Comparison of ENCODE assay signal across 8 cellular contexts in the genomic region with DNA sequence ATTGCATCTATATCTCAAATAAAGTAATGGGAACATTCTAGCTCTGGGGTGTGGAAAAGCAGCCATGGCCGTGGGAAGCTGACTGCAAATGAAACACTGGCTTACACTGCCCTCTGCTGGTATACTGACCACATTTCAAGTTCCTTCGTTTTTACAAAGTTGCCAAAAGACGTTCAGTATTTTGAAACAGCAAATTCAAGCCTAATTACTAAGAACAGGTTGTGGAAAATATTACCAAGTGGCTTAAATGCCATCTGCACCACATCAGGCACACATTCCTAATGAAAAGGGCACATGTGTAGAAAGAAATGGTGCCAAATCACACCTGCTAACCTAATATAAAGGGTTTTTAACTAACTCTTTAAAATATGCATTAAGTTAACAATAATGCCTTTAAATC.
DNase-seq lines count a peak whose midpoint lies in the region; ATAC-seq, FAIRE-seq and TF ChIP-seq lines count a peak whose summit lies in the region.

No MANE protein-coding gene starts in this region.

- H3K27ac ChIP-seq in SK-N-MC, result no peak overlapping the region
- H3K27ac ChIP-seq in brain microvascular endothelial cell, result no peak overlapping the region

- DNase-seq in KBM-7 (peak; percentile 65), SK-N-MC (ENCODE audit: low read depth, low spot score) (peak; percentile 45), brain microvascular endothelial cell (peak; percentile 63), iPS-NIHi11 (ENCODE audit: low spot score) (peak; percentile 80), NCI-H1048 (lab: John Stamatoyannopoulos, UW) (no peak)
- DNase-seq in stimulated activated CD4-positive, alpha-beta T cell treated with anti-CD3 and anti-CD28 coated beads, Interleukin-12 subunit alpha, Interleukin-12 subunit beta, amount 100 ng/mL, for 24 hours (ENCODE audit: low read depth in 2 of 2), result peak; percentile 8 to 26

- H3K36me3 ChIP-seq in SK-N-MC (ENCODE audit: insufficient read depth, low read length) (no peaks in the 10 kb centered on the region), brain microvascular endothelial cell (replicated peaks) (no peaks in the 10 kb centered on the region)

- H3K4me3 ChIP-seq in SK-N-MC, result no peak overlapping the region
- no peak overlapping the region for H3K4me3 ChIP-seq in brain microvascular endothelial cell (ENCODE audit: low read depth, low read length)

- TF ChIP-seq CTCF in brain microvascular endothelial cell (IDR thresholded peaks at IDR 0.05; ENCODE audit: low read depth, low read length, missing control alignments), result peak; percentile 81

- no peak overlapping the region for H3K9ac ChIP-seq in SK-N-MC (ENCODE audit: insufficient read length)

- no peaks in the 10 kb centered on the region for H3K27me3 ChIP-seq in brain microvascular endothelial cell (replicated peaks)

- H3K9me3 ChIP-seq in SK-N-MC (ENCODE audit: low read depth, low read length), result no peaks in the 10 kb centered on the region

- in situ Hi-C loops in KBM-7 (cut with MboI; ENCODE audit: low pct_unique_long_range_greater_than_20kb, low sequenced_read_pairs), result no loop called here
- in situ Hi-C loops in brain microvascular endothelial cell (cut with HindIII; ENCODE audit: low pct_ligation_motif_present, low sequenced_read_pairs), result no loop called here

- ATAC-seq in GM18868 (IDR thresholded peaks at IDR 0.05; ENCODE audit: unreplicated experiment), result no peak

- peak; percentile 93 for FAIRE-seq in G401.6 (lab: Jason Lieb, UNC)
